In the genomic region with DNA sequence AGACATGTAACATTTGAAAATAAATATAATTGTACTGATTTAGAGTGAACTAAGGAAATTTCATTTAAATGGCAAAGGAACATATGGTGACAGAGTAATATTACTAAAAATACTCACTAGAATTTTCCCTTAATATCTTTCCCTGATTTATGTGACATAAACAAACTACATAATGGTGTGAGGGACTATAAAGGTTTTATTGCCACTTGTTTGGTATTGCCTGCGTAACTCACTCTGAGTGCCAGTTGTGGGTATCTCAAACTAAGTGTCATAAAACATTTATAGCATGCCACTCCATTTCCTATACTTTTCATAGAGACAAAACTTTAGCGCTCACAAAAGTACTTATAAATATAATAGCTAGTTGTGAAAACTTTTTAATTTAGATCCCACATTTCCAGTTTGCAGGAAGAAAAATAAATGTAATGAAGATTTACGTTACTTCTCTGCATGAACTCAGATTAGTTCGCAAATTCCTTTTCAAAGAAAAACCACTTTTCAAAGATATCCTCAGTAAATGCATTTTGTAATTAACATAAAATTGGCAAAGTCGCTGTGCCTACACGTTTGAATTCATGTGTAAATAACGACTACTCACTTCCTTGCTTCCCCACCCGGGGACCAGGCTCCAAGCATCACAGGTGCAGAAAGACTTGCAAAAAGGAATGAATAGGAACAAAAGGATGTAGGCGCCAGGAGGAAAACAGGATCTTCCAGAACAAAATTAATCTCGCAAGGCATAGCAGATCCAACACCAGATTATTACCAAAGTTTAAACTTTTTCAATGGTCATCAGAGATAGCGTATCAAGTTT, we compare ENCODE assay signal across 9 cellular contexts. TPM values are rescaled to one million over a fixed set of nuclear protein-coding genes. Genes with fewer than 3 reads are reported as not detected.
DNase-seq lines count a peak whose midpoint lies in the region; ATAC-seq and TF ChIP-seq lines count a peak whose summit lies in the region.
"Had no signal": no experiment of that assay in that cellular context is flagged by ENCODE, and none has a peak within 500 bp of the region (broad histone marks: within the 10 kb centered on the region; RNA-seq: fewer than 3 reads in every experiment).

No MANE protein-coding gene starts in this region.

- H3K4me3 Mint-ChIP-seq in CD4-positive, CD25-positive, alpha-beta regulatory T cell = peak overlapping the region; percentile 89 to 98 (median 92)

- peaks cover 19% of the 10 kb centered on the region for H3K4me1 ChIP-seq in CD4-positive, CD25-positive, alpha-beta regulatory T cell (ENCODE audit: control insufficient read depth, insufficient read depth, low read length, poor library complexity, severe bottlenecking)
- peaks cover 27% of the 10 kb centered on the region for H3K4me1 ChIP-seq in Panc1 (ENCODE audit: control insufficient read depth, insufficient read depth, low read length)
- H3K4me1 ChIP-seq in iPS-15b (ENCODE audit: control insufficient read depth, insufficient read depth, low read length) = peaks cover 6% of the 10 kb centered on the region

- no peaks in the 10 kb centered on the region for H3K36me3 ChIP-seq in CD4-positive, CD25-positive, alpha-beta regulatory T cell (ENCODE audit: control insufficient read depth, insufficient read depth, low read length)
- H3K36me3 ChIP-seq in H7 (replicated peaks; ENCODE audit: control insufficient read depth, insufficient read depth, low read length) (no peaks in the 10 kb centered on the region), Panc1 (ENCODE audit: control insufficient read depth, insufficient read depth, low read length) (no peaks in the 10 kb centered on the region; the same call in 1 of the 2 replicates), iPS-15b (ENCODE audit: control insufficient read depth, insufficient read depth, low read length) (no peaks in the 10 kb centered on the region)

- peaks cover 14 to 27% (median 22%) of the 10 kb centered on the region in 4 donors for H3K4me1 Mint-ChIP-seq in CD4-positive, CD25-positive, alpha-beta regulatory T cell

- H3K36me3 Mint-ChIP-seq in CD4-positive, CD25-positive, alpha-beta regulatory T cell = no peaks in the 10 kb centered on the region

- H3K4me3 ChIP-seq in CD4-positive, CD25-positive, alpha-beta regulatory T cell (ENCODE audit: low read depth, low read length) = peak overlapping the region; percentile 72
- H3K4me3 ChIP-seq in H7 (ENCODE audit: insufficient read depth, low read depth, low read length) = peak overlapping the region; percentile 87; the same call in 1 of the 2 replicates
- peak overlapping the region in 1 of 2 experiments; percentile 83; a peak in 2 of 4 replicates for H3K4me3 ChIP-seq in Panc1 (ENCODE audit: low read depth in 2 of 2, low read length in 2 of 2)
- peak overlapping the region; percentile 78 for H3K4me3 ChIP-seq in iPS-15b (ENCODE audit: low read depth, low read length)

- no peak for TF ChIP-seq CTCF in Panc1 (IDR thresholded peaks at IDR 0.05)

- no peak for ATAC-seq in CD4-positive, CD25-positive, alpha-beta regulatory T cell (ENCODE audit: low read depth in 2 of 2)
- no peak for ATAC-seq in Panc1
- ATAC-seq in stimulated activated naive CD8-positive, alpha-beta T cell treated with anti-CD3 and anti-CD28 coated beads, Interleukin-15, Interleukin-2, amounts not matched to agents 100 U/mL and 50 U/mL, for 24 hours = no peak

- CTCF ChIA-PET in Panc1 (lab: Charles Lee) = no interaction called here

- H3K27ac Mint-ChIP-seq in CD4-positive, CD25-positive, alpha-beta regulatory T cell = peak overlapping the region in 1 of 3 donors; percentile 86

- peaks cover 4% of the 10 kb centered on the region for H3K27me3 Mint-ChIP-seq in CD4-positive, CD25-positive, alpha-beta regulatory T cell

- POLR2A ChIA-PET in Panc1 (lab: Charles Lee) = no interaction called here

- no peak overlapping the region for H3K27ac ChIP-seq in CD4-positive, CD25-positive, alpha-beta regulatory T cell (ENCODE audit: insufficient read depth, low read length, poor library complexity, severe bottlenecking)
- peak overlapping the region; percentile 98 for H3K27ac ChIP-seq in Panc1 (ENCODE audit: low read length)

- in situ Hi-C loops in Panc1 (cut with HindIII; ENCODE audit: low pct_unique_long_range_greater_than_20kb, low sequenced_read_pairs) (no loop called here), ACHN (cut with HindIII; ENCODE audit: low pct_ligation_motif_present, low pct_unique_long_range_greater_than_20kb, low sequenced_read_pairs) (no loop called here)

- DNase-seq in CD4-positive, CD25-positive, alpha-beta regulatory T cell = no peak
- DNase-seq in H7 (peak; percentile 68), Panc1 (ENCODE audit: low read depth, low spot score) (no peak), GM19238 (ENCODE audit: insufficient read length, low spot score) (no peak), ACHN (no peak), hippocampal formation (lab: John Stamatoyannopoulos, UW) (no peak)
- DNase-seq in stimulated activated naive CD8-positive, alpha-beta T cell treated with anti-CD3 and anti-CD28 coated beads, Interleukin-15, Interleukin-2, amounts not matched to agents 100 U/mL and 50 U/mL, for 24 hours = no peak
- DNase-seq: NK-92 treated with Interleukin-12 subunit alpha and Interleukin-12 subunit beta, amount 100 ng/mL, for 24 hours had no signal

- H3K9me3 ChIP-seq in CD4-positive, CD25-positive, alpha-beta regulatory T cell (ENCODE audit: control insufficient read depth in 2 of 2, low read length in 2 of 2) = no peaks in the 10 kb centered on the region
- H3K9me3 ChIP-seq in Panc1 (ENCODE audit: control insufficient read depth, insufficient read depth, low read depth, low read length) (no peaks in the 10 kb centered on the region), iPS-15b (ENCODE audit: control insufficient read depth, insufficient read depth, low read length) (no peaks in the 10 kb centered on the region)

- no peaks in the 10 kb centered on the region for H3K27me3 ChIP-seq in CD4-positive, CD25-positive, alpha-beta regulatory T cell (ENCODE audit: control insufficient read depth, insufficient read depth, low read length)
- H3K27me3 ChIP-seq in H7 (ENCODE audit: control insufficient read depth, insufficient read depth, low read length) (no peaks in the 10 kb centered on the region), Panc1 (ENCODE audit: control insufficient read depth, insufficient read depth, low read length) (no peaks in the 10 kb centered on the region), iPS-15b (ENCODE audit: control insufficient read depth, insufficient read depth, low read length) (no peaks in the 10 kb centered on the region)

- intact Hi-C loops in Panc1 (cut with micrococcal nuclease; ENCODE audit: unreplicated experiment) = no loop called here

- H3K9ac ChIP-seq in iPS-15b (ENCODE audit: low read depth, low read length) = no peak overlapping the region

- no TSS peak for BruUV-seq in Panc1 (replicated peaks; lab: Mats Ljungman, UMichigan)

- H3K9me3 Mint-ChIP-seq in CD4-positive, CD25-positive, alpha-beta regulatory T cell = no peaks in the 10 kb centered on the region

RNA-seq across cellular contexts. Expression of a gene that starts 1.6 kb away (rescaled TPM):
- 9.4 TPM for total RNA-seq in CD4-positive, CD25-positive, alpha-beta regulatory T cell
- under 1 TPM; 0.48 to 0.95 (median 0.67) TPM for polyA plus RNA-seq in CD4-positive, CD25-positive, alpha-beta regulatory T cell
- total RNA-seq in H7 (2014; rRNA removed; shearing (Covaris generic)) = 23.7 and 44.9 TPM in 2 replicates
- total RNA-seq in Panc1 (2021; ENCODE audit: unreplicated experiment) = 48.2 TPM
- 11.1 TPM for polyA plus RNA-seq in Panc1 (2012; ENCODE audit: insufficient read length)
